37 cellular contexts compared by ENCODE assay signal in genomic region chr19:46511237-46511636, GRCh38. TPM values are rescaled to one million over a fixed set of nuclear protein-coding genes. Genes with fewer than 3 reads are reported as not detected.
"Had no signal": no experiment of that assay in that cellular context is flagged by ENCODE, and none has a peak within 500 bp of the region (broad histone marks: within the 10 kb centered on the region; RNA-seq: fewer than 3 reads in every experiment).

No MANE protein-coding gene starts in this region.

- H3K9me3 ChIP-seq: MG63 had no signal

- H3K36me3 ChIP-seq: MG63 had no signal

- H3K27me3 ChIP-seq: MG63 had no signal

- H3K4me3 ChIP-seq: MG63 had no signal

- DNase-seq: Kasumi-1, MG63, MM.1S, NCI-H1048, NCI-H1092, NCI-H1092 treated with DMSO at 0.1 percent for 48 hours, NCI-H1105, NCI-H1105 treated with DMSO at 0.1 percent for 48 hours, NCI-H1417, NCI-H1417 treated with DMSO at 0.1 percent for 48 hours, NCI-H1436, NCI-H1436 treated with DMSO at 0.1 percent for 48 hours, NCI-H146, NCI-H1694, NCI-H1694 treated with DMSO at 0.1 percent for 48 hours, NCI-H187, NCI-H187 treated with DMSO at 0.1 percent for 48 hours, NCI-H1930, NCI-H2029, NCI-H2029 treated with DMSO at 0.1 percent for 48 hours, NCI-H2081, NCI-H2081 treated with DMSO at 0.1 percent for 48 hours, NCI-H2107, NCI-H2171, NCI-H2171 treated with DMSO at 0.1 percent for 48 hours, NCI-H2227 treated with DMSO at 0.1 percent for 48 hours, NCI-H226, NCI-H345, NCI-H446, NCI-H446 treated with DMSO at 0.1 percent for 48 hours, NCI-H510A, NCI-H510A treated with DMSO at 0.1 percent for 48 hours, NCI-H524, NCI-H524 treated with DMSO at 0.1 percent for 48 hours had no signal

RNA-seq across cellular contexts. Expression of gene PNMA8B, which starts 15.6 kb away (rescaled TPM):
- total RNA-seq: LHCN-M2, MCF 10A, NCI-H460 had no signal

RNA-seq across cellular contexts. Expression of gene PNMA8A, which starts 39.9 kb away (rescaled TPM):
- total RNA-seq: NCI-H460 had no signal
